In the genomic region with DNA sequence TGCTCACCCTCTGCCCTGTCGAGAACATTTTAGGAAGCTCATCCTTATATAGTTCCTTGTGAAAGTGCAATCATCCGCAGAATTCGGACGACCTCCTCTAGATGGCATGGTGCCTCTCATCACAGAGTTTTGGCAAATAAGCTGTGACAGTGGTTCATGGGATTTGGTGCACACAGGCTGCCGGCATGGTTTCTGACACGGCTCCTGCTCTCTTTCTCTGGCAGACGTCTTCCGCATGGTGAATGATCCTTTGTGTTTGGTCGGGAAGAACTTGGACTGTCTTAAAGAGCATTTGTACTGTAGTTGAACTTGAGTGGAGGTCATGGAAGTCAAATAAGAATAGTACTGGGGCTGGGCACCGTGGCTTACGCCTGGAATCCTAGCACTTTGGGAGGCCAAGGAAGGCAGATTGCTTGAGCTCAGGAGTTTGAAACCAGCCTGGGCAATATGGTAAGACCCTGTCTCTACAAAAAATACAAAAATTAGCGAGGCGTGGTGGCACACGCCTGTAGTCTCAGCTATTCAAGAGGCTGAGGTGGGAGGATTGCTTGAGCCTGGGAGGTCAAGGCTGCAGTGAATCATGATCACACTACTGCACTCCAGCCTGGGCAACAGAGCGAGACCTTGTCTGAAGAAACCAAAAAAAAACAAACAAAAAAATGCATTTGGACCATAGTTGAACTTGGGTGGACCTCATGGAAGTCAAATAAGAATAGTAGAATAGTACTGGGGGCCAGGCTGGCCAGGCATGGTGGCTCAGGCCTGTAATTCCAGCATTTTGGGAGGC, we compare ENCODE assay signal across 31 cellular contexts. TPM values are rescaled to one million over a fixed set of nuclear protein-coding genes. Genes with fewer than 3 reads are reported as not detected.
A peak's percentile ranks its signal among the peaks of the same experiment; 100 is the strongest.
DNase-seq lines count a peak whose midpoint lies in the region; ATAC-seq and TF ChIP-seq lines count a peak whose summit lies in the region.
"Had no signal": no experiment of that assay in that cellular context is flagged by ENCODE, and none has a peak within 500 bp of the region (broad histone marks: within the 10 kb centered on the region; RNA-seq: fewer than 3 reads in every experiment).

No MANE protein-coding gene starts in this region.

- no peaks in the 10 kb centered on the region for H3K27me3 ChIP-seq in dorsolateral prefrontal cortex
- H3K27me3 ChIP-seq: adrenal gland, brain microvascular endothelial cell, hepatocyte, stomach, tibial nerve had no signal

- TF ChIP-seq CTCF in dorsolateral prefrontal cortex (IDR thresholded peaks at IDR 0.05 in 54 of 56, conservative IDR thresholded peaks at IDR 0.05 in 2 of 56; ENCODE audit: low read depth in 1 of 56, partially characterized antibody in 56 of 56) (peak in 32 of 56 donors; percentile 6 to 42 (median 25)), GM20000 (IDR thresholded peaks at IDR 0.05; ENCODE audit: extremely low read depth, missing control alignments) (no peak)

- DNase-seq in ACHN (peak; percentile 29), SK-MEL-5 (ENCODE audit: low read depth, low spot score) (peak; percentile 90), dorsolateral prefrontal cortex (peak in 4 of 10 donors; percentile 50 to 70 (median 60)), midbrain (lab: John Stamatoyannopoulos, UW) (peak; percentile 54), iPS-NIHi11 (ENCODE audit: low spot score) (no peak), GM20000 (ENCODE audit: low spot score) (no peak), T1000 (lab: John Stamatoyannopoulos, UW) (no peak)
- DNase-seq: 8988T; activated CD4-positive, alpha-beta T cell treated with anti-CD3 and anti-CD28 coated beads for 48 hours; activated naive CD4-positive, alpha-beta T cell treated with Interleukin-2 at 50 U/mL for 16 hours; activated T-cell treated with anti-CD3 and anti-CD28 coated beads, Interleukin-2, amount 50 U/mL, for 24 hours; adrenal gland; brain microvascular endothelial cell; CD4-positive, alpha-beta memory T cell; foreskin fibroblast; left ventricle myocardium superior; natural killer cell; NCI-H1092 treated with DMSO at 0.1 percent for 48 hours; NCI-H187; NCI-H748 treated with DMSO at 0.1 percent for 48 hours; RPMI8226; stimulated activated CD4-positive, alpha-beta T cell treated with anti-CD3 and anti-CD28 coated beads, Interleukin-2, amount 100 ng/mL, for 24 hours; stomach had no signal

- H3K27ac ChIP-seq in dorsolateral prefrontal cortex = peak overlapping the region in 15 of 59 donors; percentile 0 to 96 (median 23)
- H3K27ac ChIP-seq: adrenal gland, brain microvascular endothelial cell, coronary artery, hepatocyte, SK-N-MC, stomach, VCaP had no signal

- no peak overlapping the region for H3K4me3 ChIP-seq in dorsolateral prefrontal cortex
- H3K4me3 ChIP-seq: adrenal gland, coronary artery, HAP-1, hepatocyte, SK-N-MC, stomach, tibial nerve had no signal

- ATAC-seq in GM21723 (IDR thresholded peaks at IDR 0.05; ENCODE audit: unreplicated experiment) = no peak
- ATAC-seq: esophagus mucosa, left ventricle myocardium superior, natural killer cell had no signal

- intact Hi-C loops in dorsolateral prefrontal cortex (cut with DNase I) = no loop called here

- in situ Hi-C loops in ACHN (cut with HindIII; ENCODE audit: low pct_ligation_motif_present, low pct_unique_long_range_greater_than_20kb, low sequenced_read_pairs) = no loop called here
- in situ Hi-C loops in SK-MEL-5 (cut with HindIII; ENCODE audit: low pct_unique_long_range_greater_than_20kb, low sequenced_read_pairs) = no loop called here

RNA-seq across cellular contexts. Expression of a gene that starts 34.7 kb away (rescaled TPM):
- 51.4 and 61.0 TPM in 2 replicates for total RNA-seq in SK-MEL-5 (2014; rRNA removed; shearing (Covaris generic))
- polyA plus RNA-seq in SK-MEL-5 (2015; cell fraction: cytosol; rRNA removed) = 48.4 and 56.1 TPM in 2 replicates
- 741 and 874 TPM in 2 replicates for polyA plus RNA-seq in SK-MEL-5 (2015; cell fraction: nucleus; rRNA removed)
- total RNA-seq in dorsolateral prefrontal cortex = 10 to 100 TPM; 29.5 to 78.2 (median 45.6) TPM

RNA-seq across cellular contexts. Expression of a gene that starts 48.8 kb away (rescaled TPM):
- 0.40 TPM in 1 of 2 replicates, not detected in the other for total RNA-seq in SK-MEL-5 (2014; rRNA removed; shearing (Covaris generic))
- 0.29 and 0.48 TPM in 2 replicates for polyA plus RNA-seq in SK-MEL-5 (2015; cell fraction: cytosol; rRNA removed)
- polyA plus RNA-seq in SK-MEL-5 (2015; cell fraction: nucleus; rRNA removed) = 0.80 and 0.94 TPM in 2 replicates
- 10 to 100 TPM; 10.3 to 74.2 (median 26.7) TPM for total RNA-seq in dorsolateral prefrontal cortex
- total RNA-seq: esophagus mucosa, hepatocyte, natural killer cell had no signal
- polyA plus RNA-seq: CD4-positive, alpha-beta memory T cell had no signal

Comparison
In these comparisons a context has a peak if more than half of its experiments do, and no peak if none do; other contexts are left out.
1. DNase-seq: peak in ACHN (single experiment), SK-MEL-5 (single experiment) and midbrain (single experiment); none in iPS-NIHi11 (single experiment), GM20000 (single experiment) and T1000 (single experiment).